In the genomic region with DNA sequence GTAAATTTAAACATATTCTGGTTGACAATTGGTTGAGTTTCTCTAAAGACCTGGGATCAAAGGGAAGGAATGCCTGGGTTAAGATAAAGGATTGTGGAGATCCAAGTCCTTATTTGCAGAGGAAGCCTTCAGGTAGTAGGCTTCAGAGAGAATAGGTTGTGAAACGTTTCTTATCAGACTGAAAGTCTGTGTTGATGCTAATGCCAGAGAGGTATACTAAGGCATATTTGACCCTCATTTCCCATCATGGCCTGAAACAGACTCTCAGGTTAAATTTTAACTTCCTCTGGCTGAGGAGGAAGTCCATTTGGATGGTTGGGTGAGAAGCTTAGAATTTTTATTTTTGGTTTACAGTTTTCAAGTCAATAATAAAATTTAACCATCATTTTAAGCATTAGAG, we compare ENCODE assay signal across 21 cellular contexts. TPM values are rescaled to one million over a fixed set of nuclear protein-coding genes. Genes with fewer than 3 reads are reported as not detected.
DNase-seq lines count a peak whose midpoint lies in the region; ATAC-seq and TF ChIP-seq lines count a peak whose summit lies in the region.
"Had no signal": no experiment of that assay in that cellular context is flagged by ENCODE, and none has a peak within 500 bp of the region (broad histone marks: within the 10 kb centered on the region; RNA-seq: fewer than 3 reads in every experiment).

No MANE protein-coding gene starts in this region.

- H3K4me2 ChIP-seq in mesendoderm (ENCODE audit: low read length) = no peak overlapping the region
- H3K4me2 ChIP-seq: GM23338 had no signal

- no peak overlapping the region for H3K27ac Mint-ChIP-seq in endodermal cell
- H3K27ac Mint-ChIP-seq: CD4-positive, alpha-beta T cell; GM23338; HFFc6; IgD-negative memory B cell had no signal

- H3K4me1 Mint-ChIP-seq in endodermal cell = peaks cover 20% of the 10 kb centered on the region
- H3K4me1 Mint-ChIP-seq: GM23338, IgD-negative memory B cell had no signal

- peak overlapping the region; percentile 27 for H3K4me3 ChIP-seq in endodermal cell (ENCODE audit: low read length)
- H3K4me3 ChIP-seq in mesendoderm (ENCODE audit: low read length) = no peak overlapping the region
- H3K4me3 ChIP-seq: GM12878, GM23338 had no signal

- no peaks in the 10 kb centered on the region for H3K79me2 ChIP-seq in mesendoderm (ENCODE audit: control insufficient read depth, insufficient read depth, low read length)

- H3K36me3 ChIP-seq in endodermal cell (ENCODE audit: control insufficient read depth, insufficient read depth, low read length) = no peaks in the 10 kb centered on the region
- H3K36me3 ChIP-seq in mesendoderm (ENCODE audit: control insufficient read depth, insufficient read depth, low read length) = no peaks in the 10 kb centered on the region
- H3K36me3 ChIP-seq: BE2C had no signal

- ATAC-seq in left lobe of liver = peak; percentile 76
- ATAC-seq in GM18505 (IDR thresholded peaks at IDR 0.05; ENCODE audit: unreplicated experiment) = no peak
- no peak for ATAC-seq in HG02938 (IDR thresholded peaks at IDR 0.05; ENCODE audit: unreplicated experiment)
- ATAC-seq: GM12878, GM23338, HCT116 had no signal

- H3K56ac ChIP-seq in mesendoderm (ENCODE audit: low read length) = no peak overlapping the region

- no peaks in the 10 kb centered on the region for H3K79me1 ChIP-seq in mesendoderm (ENCODE audit: low read length)

- H3K4me1 ChIP-seq in endodermal cell (ENCODE audit: control insufficient read depth, insufficient read depth, low read length) = peaks cover 6% of the 10 kb centered on the region
- H3K4me1 ChIP-seq in mesendoderm (ENCODE audit: control insufficient read depth, low read depth, low read length) = no peaks in the 10 kb centered on the region
- H3K4me1 ChIP-seq: BE2C had no signal

- no peak for TF ChIP-seq CTCF in endodermal cell (conservative IDR thresholded peaks at IDR 0.05)

- H2AK5ac ChIP-seq in mesendoderm (ENCODE audit: low read length) = no peak overlapping the region

- H3K9ac ChIP-seq in endodermal cell (ENCODE audit: extremely low read depth, low read length, poor library complexity, severe bottlenecking) (no peak overlapping the region), mesendoderm (ENCODE audit: low read length) (no peak overlapping the region)

- H4K8ac ChIP-seq in mesendoderm (ENCODE audit: low read depth, low read length) = no peak overlapping the region

- H2BK5ac ChIP-seq in mesendoderm (ENCODE audit: low read length) = no peak overlapping the region

- no peak overlapping the region for H3K4me3 Mint-ChIP-seq in endodermal cell
- H3K4me3 Mint-ChIP-seq: CD4-positive, alpha-beta T cell; GM23338; HFFc6; IgD-negative memory B cell had no signal

- no peaks in the 10 kb centered on the region for H3K36me3 Mint-ChIP-seq in endodermal cell (ENCODE audit: low read depth)
- H3K36me3 Mint-ChIP-seq: IgD-negative memory B cell had no signal

- no peak overlapping the region for H2BK15ac ChIP-seq in mesendoderm (replicated peaks; ENCODE audit: low read depth)

- no peak overlapping the region for H2BK120ac ChIP-seq in mesendoderm (ENCODE audit: low read depth, low read length)

- H3K18ac ChIP-seq in mesendoderm (ENCODE audit: low read length) = no peak overlapping the region

- no peak overlapping the region for H4K5ac ChIP-seq in mesendoderm (ENCODE audit: low read length)

- H3K27ac ChIP-seq in endodermal cell (ENCODE audit: low read depth, low read length) (no peak overlapping the region), mesendoderm (ENCODE audit: low read depth, low read length) (no peak overlapping the region)

- H3K27me3 ChIP-seq in endodermal cell (ENCODE audit: control insufficient read depth, insufficient read depth, low read length, poor library complexity, severe bottlenecking) (no peaks in the 10 kb centered on the region), mesendoderm (ENCODE audit: insufficient read depth, low read length, poor library complexity) (no peaks in the 10 kb centered on the region)
- H3K27me3 ChIP-seq: BE2C had no signal

- TF ChIP-seq POLR2A in GM18505 (IDR thresholded peaks at IDR 0.05; ENCODE audit: borderline replicate concordance, extremely low read depth, insufficient read depth, insufficient read length) = no peak

- H3K4ac ChIP-seq in mesendoderm (ENCODE audit: low read depth, low read length) = no peak overlapping the region

- DNase-seq in endodermal cell (no peak), left lobe of liver (ENCODE audit: low spot score) (no peak), mesendoderm (peak; percentile 4), nucleus accumbens (lab: John Stamatoyannopoulos, UW) (no peak)
- DNase-seq: ACHN; BE2C; C1 segment of cervical spinal cord; CD4-positive, alpha-beta T cell; DMS153; DND-41; EL; H7; HFFc6; KBM-7 had no signal

- H3K23ac ChIP-seq in mesendoderm (ENCODE audit: low read length) = no peak overlapping the region

- H3K27me3 Mint-ChIP-seq in endodermal cell (ENCODE audit: insufficient read depth) = peaks cover 21% of the 10 kb centered on the region
- H3K27me3 Mint-ChIP-seq: CD4-positive, alpha-beta T cell; IgD-negative memory B cell had no signal

- 30 to 80% methylated on average over 1 of the region's 1 CpG for WGBS in endodermal cell (ENCODE audit: insufficient coverage in 1 of 2, insufficient read length in 1 of 2), 2 experiments
- WGBS in mesendoderm (ENCODE audit: extremely low coverage, insufficient coverage, low lambda C conversion rate) = no CpG with 5 or more reads among the region's 1 CpG

- H3K9me3 Mint-ChIP-seq in endodermal cell = no peaks in the 10 kb centered on the region
- H3K9me3 Mint-ChIP-seq: CD4-positive, alpha-beta T cell; GM23338 had no signal

- no peaks in the 10 kb centered on the region for H3K9me3 ChIP-seq in endodermal cell (ENCODE audit: control insufficient read depth, low read length)
- H3K9me3 ChIP-seq: BE2C had no signal

RNA-seq across cellular contexts. Expression of a gene that starts 48.1 kb away (rescaled TPM):
- total RNA-seq in endodermal cell (not detected), left lobe of liver (not detected)
- polyA plus RNA-seq in endodermal cell (2013, experiment 1 of 2) = not detected
- not detected for polyA plus RNA-seq in endodermal cell (2013, experiment 2 of 2)
- polyA plus RNA-seq in mesendoderm (2013, experiment 1 of 2) = not detected
- polyA plus RNA-seq in mesendoderm (2013, experiment 2 of 2) = not detected
- total RNA-seq: CD4-positive, alpha-beta T cell; G401; GM12878; GM23338; HFFc6 had no signal
- polyA plus RNA-seq: GM23338, IgD-negative memory B cell had no signal
